In the genomic region with DNA sequence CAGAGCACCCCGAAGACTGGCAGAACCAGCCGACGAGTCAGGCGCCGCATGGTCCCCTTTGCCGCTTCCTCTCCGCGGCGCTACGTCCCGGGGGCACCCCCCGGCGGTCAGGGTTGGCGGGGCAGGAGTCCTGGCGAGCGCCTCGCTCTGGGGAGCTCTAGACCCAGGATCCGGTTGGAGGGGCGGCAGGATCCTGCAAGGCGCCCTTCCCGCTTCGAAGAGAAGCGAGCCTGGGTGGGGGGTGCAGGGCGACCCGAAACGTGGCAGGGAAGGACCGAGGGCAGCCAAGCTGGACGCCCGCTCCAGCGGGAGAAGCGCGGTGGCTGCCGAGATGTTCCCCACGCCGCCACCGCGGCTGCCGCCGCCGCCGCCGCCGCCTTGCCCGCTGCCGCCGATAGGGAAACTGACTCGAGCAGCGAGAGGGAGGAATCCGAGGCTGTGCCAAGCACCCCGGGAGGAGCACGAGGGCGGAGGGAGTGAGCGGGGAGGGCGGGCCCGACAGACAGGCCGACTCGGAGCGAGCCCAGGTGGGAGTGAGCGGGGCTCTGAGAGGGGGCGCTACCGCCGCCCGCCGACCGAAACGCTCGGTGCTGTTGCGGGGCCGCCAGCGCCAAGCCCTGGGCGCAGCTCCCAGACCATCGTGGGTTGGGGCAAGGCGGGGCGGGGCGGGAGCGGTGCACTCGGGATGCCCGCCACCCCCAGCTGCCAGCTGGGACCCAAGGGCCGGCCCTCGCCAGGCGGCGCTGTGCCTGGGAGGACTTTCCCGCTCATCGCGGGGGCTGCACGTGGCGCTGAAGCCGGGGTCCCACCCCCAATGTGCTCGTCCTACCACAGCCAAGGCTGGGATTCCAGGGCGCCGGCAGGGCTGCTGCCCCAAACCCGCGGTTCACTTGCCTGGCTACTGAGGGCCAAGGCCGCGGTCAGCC, we compare ENCODE assay signal across 8 cellular contexts. TPM values are rescaled to one million over a fixed set of nuclear protein-coding genes. Genes with fewer than 3 reads are reported as not detected.
A peak's percentile ranks its signal among the peaks of the same experiment; 100 is the strongest.
DNase-seq lines count a peak whose midpoint lies in the region; ATAC-seq and TF ChIP-seq lines count a peak whose summit lies in the region.

A gene with protein sequence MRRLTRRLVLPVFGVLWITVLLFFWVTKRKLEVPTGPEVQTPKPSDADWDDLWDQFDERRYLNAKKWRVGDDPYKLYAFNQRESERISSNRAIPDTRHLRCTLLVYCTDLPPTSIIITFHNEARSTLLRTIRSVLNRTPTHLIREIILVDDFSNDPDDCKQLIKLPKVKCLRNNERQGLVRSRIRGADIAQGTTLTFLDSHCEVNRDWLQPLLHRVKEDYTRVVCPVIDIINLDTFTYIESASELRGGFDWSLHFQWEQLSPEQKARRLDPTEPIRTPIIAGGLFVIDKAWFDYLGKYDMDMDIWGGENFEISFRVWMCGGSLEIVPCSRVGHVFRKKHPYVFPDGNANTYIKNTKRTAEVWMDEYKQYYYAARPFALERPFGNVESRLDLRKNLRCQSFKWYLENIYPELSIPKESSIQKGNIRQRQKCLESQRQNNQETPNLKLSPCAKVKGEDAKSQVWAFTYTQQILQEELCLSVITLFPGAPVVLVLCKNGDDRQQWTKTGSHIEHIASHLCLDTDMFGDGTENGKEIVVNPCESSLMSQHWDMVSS (minus strand): TSS at position 404 of the 926 bp plus-strand sequence. CDS start 354 bp downstream, at position 50.

- peak; percentile 42 for TF ChIP-seq CTCF in cardiac muscle cell (IDR thresholded peaks at IDR 0.05; ENCODE audit: low read depth, low read length)
- TF ChIP-seq CTCF in osteoblast (IDR thresholded peaks at IDR 0.05; ENCODE audit: extremely low read depth, low read depth, low read length), result peak; percentile 18
- TF ChIP-seq CTCF in uterus (IDR thresholded peaks at IDR 0.05), result peak in 2 of 4 experiments; percentile 4 to 13

- peak within 1 kb of the TSS; percentile 36 for H3K4me3 ChIP-seq in cardiac muscle cell
- H3K4me3 ChIP-seq in osteoblast (ENCODE audit: insufficient read depth, low read length), result peak within 1 kb of the TSS; percentile 62
- H3K4me3 ChIP-seq in uterus, result peak within 1 kb of the TSS; percentile 29 to 32

- POLR2A ChIA-PET in activated naive CD8-positive, alpha-beta T cell treated with anti-CD3 and anti-CD28 coated beads, Interleukin-2, amount 10 ng/mL, durations not matched to agents 7 days and 5 days (lab: Charles Lee), result no interaction called here

- H3K9me3 ChIP-seq in cardiac muscle cell (ENCODE audit: low read depth) (no peaks in the 10 kb centered on the region), osteoblast (ENCODE audit: low read depth, low read length) (no peaks in the 10 kb centered on the region), uterus (no peaks in the 10 kb centered on the region)

- H3K4me1 ChIP-seq in cardiac muscle cell (ENCODE audit: low read depth) (no peaks in the 10 kb centered on the region), osteoblast (ENCODE audit: insufficient read depth, low read length) (no peaks in the 10 kb centered on the region), uterus (peaks cover 0 to 7% of the 10 kb centered on the region in 2 donors)

- no peak for TF ChIP-seq POLR2A in uterus (IDR thresholded peaks at IDR 0.05)

- no peaks in the 10 kb centered on the region for H3K36me3 Mint-ChIP-seq in activated naive CD8-positive, alpha-beta T cell treated with anti-CD3 and anti-CD28 coated beads, Interleukin-2, amount 10 ng/mL, durations not matched to agents 7 days and 5 days

- peaks cover 57% of the 10 kb centered on the region for H3K27me3 Mint-ChIP-seq in activated naive CD8-positive, alpha-beta T cell treated with anti-CD3 and anti-CD28 coated beads, Interleukin-2, amount 10 ng/mL, durations not matched to agents 7 days and 5 days

- H3K27me3 ChIP-seq in cardiac muscle cell (peaks cover 70% of the 10 kb centered on the region), osteoblast (ENCODE audit: insufficient read depth, low read length) (peaks cover 49% of the 10 kb centered on the region), uterus (no peaks in the 10 kb centered on the region)

- DNase-seq in COR-L47 (lab: John Stamatoyannopoulos, UW) (peak; percentile 10), NCI-H526 treated with DMSO at 0.1 percent for 48 hours (lab: John Stamatoyannopoulos, UW) (peak; percentile 76), cardiac muscle cell (ENCODE audit: low read depth in 1 of 2, low spot score in 1 of 2) (peak; percentile 39 to 75), osteoblast (ENCODE audit: insufficient read length, low spot score, missing footprints) (peak; percentile 95), uterus (peak in 1 of 2 donors; percentile 31)
- peak; percentile 65 for DNase-seq in activated naive CD8-positive, alpha-beta T cell treated with anti-CD3 and anti-CD28 coated beads, Interleukin-2, amount 10 ng/mL, durations not matched to agents 7 days and 5 days

- no peaks in the 10 kb centered on the region for H3K79me2 ChIP-seq in osteoblast (ENCODE audit: insufficient read depth, low read length)

- H2AFZ ChIP-seq in osteoblast (ENCODE audit: low read length), result peak within 1 kb of the TSS; percentile 68

- intact Hi-C loops in uterus (cut with DNase I; ENCODE audit: low total_unique reads), result no loop called here

- ATAC-seq in GM21786 (IDR thresholded peaks at IDR 0.05; ENCODE audit: unreplicated experiment) (peak; percentile 43), GM21360 (IDR thresholded peaks at IDR 0.05; ENCODE audit: unreplicated experiment) (no peak)
- ATAC-seq in activated naive CD8-positive, alpha-beta T cell treated with anti-CD3 and anti-CD28 coated beads, Interleukin-2, amount 10 ng/mL, durations not matched to agents 7 days and 5 days (ENCODE audit: low read depth), result peak; percentile 69

- H4K20me1 ChIP-seq in osteoblast (ENCODE audit: insufficient read depth, low read length), result no peaks in the 10 kb centered on the region

- peak within 1 kb of the TSS; percentile 70 for H3K4me2 ChIP-seq in osteoblast (ENCODE audit: insufficient read depth, low read length)

- no peaks in the 10 kb centered on the region for H3K36me3 ChIP-seq in cardiac muscle cell
- no peaks in the 10 kb centered on the region for H3K36me3 ChIP-seq in osteoblast (ENCODE audit: insufficient read depth, low read length)
- H3K36me3 ChIP-seq in uterus, result no peaks in the 10 kb centered on the region

- no peaks in the 10 kb centered on the region for H3K9me3 Mint-ChIP-seq in activated naive CD8-positive, alpha-beta T cell treated with anti-CD3 and anti-CD28 coated beads, Interleukin-2, amount 10 ng/mL, durations not matched to agents 7 days and 5 days

- H3K27ac Mint-ChIP-seq in activated naive CD8-positive, alpha-beta T cell treated with anti-CD3 and anti-CD28 coated beads, Interleukin-2, amount 10 ng/mL, durations not matched to agents 7 days and 5 days, result no peak within 1 kb of the TSS

- H3K27ac ChIP-seq in cardiac muscle cell, result no peak within 1 kb of the TSS
- no peak within 1 kb of the TSS for H3K27ac ChIP-seq in osteoblast (ENCODE audit: low read depth, low read length)
- no peak within 1 kb of the TSS for H3K27ac ChIP-seq in uterus

- peaks cover 6% of the 10 kb centered on the region for H3K4me1 Mint-ChIP-seq in activated naive CD8-positive, alpha-beta T cell treated with anti-CD3 and anti-CD28 coated beads, Interleukin-2, amount 10 ng/mL, durations not matched to agents 7 days and 5 days

- H3K4me3 Mint-ChIP-seq in activated naive CD8-positive, alpha-beta T cell treated with anti-CD3 and anti-CD28 coated beads, Interleukin-2, amount 10 ng/mL, durations not matched to agents 7 days and 5 days, result peak within 1 kb of the TSS; percentile 53

RNA-seq across cellular contexts. Expression of the gene that starts here (rescaled TPM):
- not detected for total RNA-seq in activated naive CD8-positive, alpha-beta T cell treated with anti-CD3 and anti-CD28 coated beads, Interleukin-2, amount 10 ng/mL, durations not matched to agents 7 days and 5 days
- 1.1 and 1.2 TPM in 2 replicates for total RNA-seq in cardiac muscle cell
- polyA plus RNA-seq in cardiac muscle cell, result 0.84 TPM in 1 of 2 replicates, not detected in the other
- total RNA-seq in osteoblast, result not detected in 2 replicates
- total RNA-seq in uterus, result 1 to 10 TPM in 1 of 4 donors, under 1 TPM in 1, not detected in 2; 0.58 to 4.0 TPM

Comparison
In these comparisons a context has a peak if more than half of its experiments do, and no peak if none do; other contexts are left out.
1. Peak in DNase-seq and ATAC-seq in activated naive CD8-positive, alpha-beta T cell treated with anti-CD3 and anti-CD28 coated beads, Interleukin-2, amount 10 ng/mL, durations not matched to agents 7 days and 5 days; RNA of the gene not detected or under 1 TPM.
2. Peak in DNase-seq, H3K4me3 ChIP-seq and H3K4me2 ChIP-seq in osteoblast; RNA of the gene not detected or under 1 TPM.